14 cellular contexts compared by ENCODE assay signal in genomic region chr15:39230205-39230916, GRCh38.
DNase-seq lines count a peak whose midpoint lies in the region; ATAC-seq and TF ChIP-seq lines count a peak whose summit lies in the region.
"Had no signal": no experiment of that assay in that cellular context is flagged by ENCODE, and none has a peak within 500 bp of the region (broad histone marks: within the 10 kb centered on the region; RNA-seq: fewer than 3 reads in every experiment).

No MANE protein-coding gene starts in this region.

- no peak for ATAC-seq in foreskin keratinocyte
- no peak for ATAC-seq in GM18873 (IDR thresholded peaks at IDR 0.05; ENCODE audit: low FRiP score, unreplicated experiment)
- ATAC-seq: gastrocnemius medialis, left colon had no signal

- no peaks in the 10 kb centered on the region for H3K36me3 ChIP-seq in skeletal muscle satellite cell (ENCODE audit: insufficient read depth, low read length)
- H3K36me3 ChIP-seq: gastrocnemius medialis had no signal

- in situ Hi-C loops in SK-MEL-5 (cut with HindIII; ENCODE audit: low pct_unique_long_range_greater_than_20kb, low sequenced_read_pairs) = no loop called here

- H3K27me3 ChIP-seq in foreskin keratinocyte (no peaks in the 10 kb centered on the region), skeletal muscle satellite cell (ENCODE audit: control insufficient read depth, insufficient read depth, low read length) (no peaks in the 10 kb centered on the region)
- H3K27me3 ChIP-seq: gastrocnemius medialis had no signal

- peak overlapping the region; percentile 15 for H3K9ac ChIP-seq in skeletal muscle satellite cell (ENCODE audit: low read depth, low read length)

- H3K4me3 ChIP-seq in skeletal muscle satellite cell (ENCODE audit: low read length) = no peak overlapping the region
- H3K4me3 ChIP-seq: gastrocnemius medialis had no signal

- peak overlapping the region; percentile 15 for H3K27ac ChIP-seq in foreskin keratinocyte
- H3K27ac ChIP-seq: gastrocnemius medialis had no signal

- TF ChIP-seq CTCF in foreskin keratinocyte (conservative IDR thresholded peaks at IDR 0.05) = no peak

- H3K9me3 ChIP-seq in skeletal muscle satellite cell (replicated peaks; ENCODE audit: low read length) = no peaks in the 10 kb centered on the region
- H3K9me3 ChIP-seq: gastrocnemius medialis had no signal

- H3K4me1 ChIP-seq in foreskin keratinocyte (peaks cover 36% of the 10 kb centered on the region), skeletal muscle satellite cell (ENCODE audit: control insufficient read depth, insufficient read depth, low read length) (peaks cover 44% of the 10 kb centered on the region)
- H3K4me1 ChIP-seq: gastrocnemius medialis had no signal

- peak overlapping the region; percentile 22 for H3K4me2 ChIP-seq in skeletal muscle satellite cell (ENCODE audit: low read length)

- DNase-seq in NCI-H1092 treated with DMSO at 0.1 percent for 48 hours (lab: John Stamatoyannopoulos, UW) (peak; percentile 53), NCI-H1092 (lab: John Stamatoyannopoulos, UW) (no peak), SK-MEL-5 (ENCODE audit: low read depth, low spot score) (peak; percentile 97), foreskin keratinocyte (no peak), DMS114 treated with DMSO at 0.1 percent for 48 hours (lab: John Stamatoyannopoulos, UW; ENCODE audit: unreplicated experiment) (no peak)
- no peak for DNase-seq in stimulated activated CD4-positive, alpha-beta T cell treated with anti-CD3 and anti-CD28 coated beads, Interleukin-2, amount 100 ng/mL, for 24 hours
- DNase-seq: 8988T; activated effector memory CD4-positive, alpha-beta T cell treated with Interleukin-2 at 50 U/mL for 16 hours; gastrocnemius medialis; left colon; occipital lobe; stimulated activated CD4-positive, alpha-beta T cell treated with anti-CD3 and anti-CD28 coated beads, Interleukin-4, amount 100 ng/mL, for 1 hour had no signal

Comparison
In these comparisons a context has a peak if more than half of its experiments do, and no peak if none do; other contexts are left out.
1. DNase-seq: peak in NCI-H1092 treated with DMSO at 0.1 percent for 48 hours (single experiment) and SK-MEL-5 (single experiment); none in NCI-H1092 (single experiment), foreskin keratinocyte (0 of 2), DMS114 treated with DMSO at 0.1 percent for 48 hours (single experiment) and stimulated activated CD4-positive, alpha-beta T cell treated with anti-CD3 and anti-CD28 coated beads, Interleukin-2, amount 100 ng/mL, for 24 hours (0 of 2).